In the genomic region with DNA sequence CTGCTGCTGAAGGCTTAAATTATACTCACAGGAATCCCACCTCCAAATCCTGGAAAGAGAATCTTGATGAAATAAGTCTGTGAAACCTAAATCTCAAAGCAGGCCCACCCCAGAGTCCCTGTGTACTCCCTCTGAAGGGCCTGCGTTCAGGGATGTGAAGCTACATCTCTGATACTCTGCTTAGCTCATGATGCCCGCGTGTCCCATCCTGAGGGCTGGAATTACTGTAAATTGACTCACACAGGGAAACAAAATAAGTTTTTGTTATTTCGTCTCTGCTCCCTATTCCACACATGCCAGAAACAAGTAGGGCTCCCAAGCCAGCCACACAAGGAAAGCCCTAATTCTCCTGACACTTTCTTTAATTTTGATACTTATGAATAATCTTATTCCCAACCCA, we compare ENCODE assay signal across 35 cellular contexts.
"Had no signal": no experiment of that assay in that cellular context is flagged by ENCODE, and none has a peak within 500 bp of the region (broad histone marks: within the 10 kb centered on the region; RNA-seq: fewer than 3 reads in every experiment).

No MANE protein-coding gene starts in this region.

- H3K27ac Mint-ChIP-seq: activated B cell treated with CpG ODN at 0.5 μM for 24 hours; activated CD4-positive, alpha-beta memory T cell treated with anti-CD3 and anti-CD28 coated beads for 36 hours; activated CD8-positive, alpha-beta T cell treated with anti-CD3 and anti-CD28 coated beads for 36 hours; activated naive CD4-positive, alpha-beta T cell treated with anti-CD3 and anti-CD28 coated beads for 36 hours; activated naive CD4-positive, alpha-beta T cell treated with anti-CD3 and anti-CD28 coated beads, Interleukin-2, amount 50 U/mL, for 72 hours; activated naive CD8-positive, alpha-beta T cell treated with anti-CD3 and anti-CD28 coated beads for 36 hours; activated T-cell treated with anti-CD3 and anti-CD28 coated beads, Interleukin-2, amount 50 U/mL, for 72 hours; activated T-helper 1 cell treated with anti-CD3 and anti-CD28 coated beads, Interleukin-12 subunit alpha, Interleukin-12 subunit beta, Interleukin-2, Interleukin-4 antibody, amounts not matched to agents 30 ng/mL and 10 ng/mL and 1 ng/mL, durations not matched to agents 14 hours and 24 hours and 36 hours; activated T-helper 17 cell treated with anti-CD3 and anti-CD28 coated beads, Interleukin-2, amount 50 U/mL, for 72 hours; T-cell; T-helper 2 cell treated with Interferon-gamma antibody and Interleukin-4, amounts not matched to agents 5 μg/mL and 100 μg/mL, for 36 hours had no signal

- H3K27me3 ChIP-seq: adrenal gland, body of pancreas, brain microvascular endothelial cell, cardiac muscle cell had no signal

- H3K4me3 ChIP-seq: adrenal gland, body of pancreas, cardiac muscle cell had no signal

- H3K27ac ChIP-seq: adrenal gland, body of pancreas, brain microvascular endothelial cell, cardiac muscle cell, VCaP had no signal

- DNase-seq: activated B cell treated with CpG ODN at 0.5 μM for 24 hours; activated CD4-positive, alpha-beta memory T cell treated with anti-CD3 and anti-CD28 coated beads for 36 hours; activated CD4-positive, alpha-beta T cell treated with anti-CD3 and anti-CD28 coated beads for 4 hours; activated CD4-positive, alpha-beta T cell treated with anti-CD3 and anti-CD28 coated beads, Interleukin-2, amount 50 U/mL, for 1 hour; activated CD4-positive, alpha-beta T cell treated with anti-CD3 and anti-CD28 coated beads, Interleukin-2, amount 50 U/mL, for 4 hours; activated CD4-positive, CD25-positive, alpha-beta regulatory T cell treated with anti-CD3 and anti-CD28 coated beads, Interleukin-2, amount 50 U/mL, for 72 hours; activated CD8-positive, alpha-beta memory T cell treated with anti-CD3 and anti-CD28 coated beads, Interleukin-2, amount 50 U/mL, for 4 hours; activated CD8-positive, alpha-beta T cell treated with anti-CD3 and anti-CD28 coated beads for 36 hours; activated effector memory CD4-positive, alpha-beta T cell treated with anti-CD3 and anti-CD28 coated beads, Interleukin-2, amount 50 U/mL, for 16 hours; activated gamma-delta T cell treated with Interleukin-2 at 50 U/mL for 16 hours; activated naive CD4-positive, alpha-beta T cell; activated naive CD4-positive, alpha-beta T cell treated with anti-CD3 and anti-CD28 coated beads for 36 hours; activated naive CD4-positive, alpha-beta T cell treated with anti-CD3 and anti-CD28 coated beads, Interleukin-2, amount 50 U/mL, for 16 hours; activated naive CD8-positive, alpha-beta T cell treated with anti-CD3 and anti-CD28 coated beads for 36 hours; activated T-cell treated with anti-CD3 and anti-CD28 coated beads for 4 hours; activated T-cell treated with anti-CD3 and anti-CD28 coated beads, Interleukin-2, amount 50 U/mL, for 1 hour; activated T-cell treated with anti-CD3 and anti-CD28 coated beads, Interleukin-2, amount 50 U/mL, for 4 hours; activated T-cell treated with anti-CD3 and anti-CD28 coated beads, Interleukin-2, amount 50 U/mL, for 72 hours; adrenal gland; amniotic stem cell; aorta; body of pancreas; brain microvascular endothelial cell; caudate nucleus; cerebellar nuclear complex; T-cell; T-helper 2 cell; T-helper 9 cell had no signal

- H3K9me3 ChIP-seq: adrenal gland, body of pancreas had no signal

- H3K4me1 ChIP-seq: adrenal gland, body of pancreas had no signal

- H3K9me3 Mint-ChIP-seq: activated B cell treated with CpG ODN at 0.5 μM for 24 hours; activated CD4-positive, alpha-beta memory T cell treated with anti-CD3 and anti-CD28 coated beads for 36 hours; activated CD8-positive, alpha-beta T cell treated with anti-CD3 and anti-CD28 coated beads for 36 hours; activated naive CD4-positive, alpha-beta T cell treated with anti-CD3 and anti-CD28 coated beads for 36 hours; activated naive CD8-positive, alpha-beta T cell treated with anti-CD3 and anti-CD28 coated beads for 36 hours; activated T-cell treated with anti-CD3 and anti-CD28 coated beads, Interleukin-2, amount 50 U/mL, for 4 hours; activated T-cell treated with anti-CD3 and anti-CD28 coated beads, Interleukin-2, amount 50 U/mL, for 72 hours; activated T-helper 1 cell treated with anti-CD3 and anti-CD28 coated beads, Interleukin-12 subunit alpha, Interleukin-12 subunit beta, Interleukin-2, Interleukin-4 antibody, amounts not matched to agents 30 ng/mL and 10 ng/mL and 1 ng/mL, durations not matched to agents 14 hours and 24 hours and 36 hours; activated T-helper 17 cell treated with anti-CD3 and anti-CD28 coated beads, Interleukin-2, amount 50 U/mL, for 72 hours; central memory CD8-positive, alpha-beta T cell; T-helper 2 cell treated with Interferon-gamma antibody and Interleukin-4, amounts not matched to agents 5 μg/mL and 100 μg/mL, for 36 hours had no signal

- H3K36me3 Mint-ChIP-seq: activated CD4-positive, alpha-beta memory T cell treated with anti-CD3 and anti-CD28 coated beads for 36 hours; activated naive CD8-positive, alpha-beta T cell treated with anti-CD3 and anti-CD28 coated beads for 36 hours; T-cell had no signal

- H3K36me3 ChIP-seq: adrenal gland, brain microvascular endothelial cell, cardiac muscle cell had no signal

- H3K27me3 Mint-ChIP-seq: activated CD8-positive, alpha-beta T cell treated with anti-CD3 and anti-CD28 coated beads for 36 hours; activated naive CD8-positive, alpha-beta T cell treated with anti-CD3 and anti-CD28 coated beads for 36 hours had no signal

- H3K4me3 Mint-ChIP-seq: activated B cell treated with CpG ODN at 0.5 μM for 24 hours; activated CD4-positive, alpha-beta memory T cell treated with anti-CD3 and anti-CD28 coated beads for 36 hours; activated CD8-positive, alpha-beta T cell treated with anti-CD3 and anti-CD28 coated beads for 36 hours; activated naive CD4-positive, alpha-beta T cell treated with anti-CD3 and anti-CD28 coated beads for 36 hours; activated naive CD8-positive, alpha-beta T cell treated with anti-CD3 and anti-CD28 coated beads for 36 hours; activated T-cell treated with anti-CD3 and anti-CD28 coated beads, Interleukin-2, amount 50 U/mL, for 4 hours; activated T-cell treated with anti-CD3 and anti-CD28 coated beads, Interleukin-2, amount 50 U/mL, for 72 hours; activated T-helper 1 cell treated with anti-CD3 and anti-CD28 coated beads, Interleukin-12 subunit alpha, Interleukin-12 subunit beta, Interleukin-2, Interleukin-4 antibody, amounts not matched to agents 30 ng/mL and 10 ng/mL and 1 ng/mL, durations not matched to agents 14 hours and 24 hours and 36 hours; activated T-helper 17 cell treated with anti-CD3 and anti-CD28 coated beads, Interleukin-2, amount 50 U/mL, for 72 hours; central memory CD8-positive, alpha-beta T cell; T-cell; T-helper 2 cell treated with Interferon-gamma antibody and Interleukin-4, amounts not matched to agents 5 μg/mL and 100 μg/mL, for 36 hours had no signal

- H3K4me1 Mint-ChIP-seq: activated naive CD8-positive, alpha-beta T cell treated with anti-CD3 and anti-CD28 coated beads for 36 hours; activated T-helper 17 cell treated with anti-CD3 and anti-CD28 coated beads, Interleukin-2, amount 50 U/mL, for 72 hours; central memory CD8-positive, alpha-beta T cell; T-cell had no signal
